1 cellular context compared by ENCODE assay signal in genomic region chr7:91892821-91893340, GRCh38.
TF ChIP-seq lines count a peak whose summit lies in the region.

No MANE protein-coding gene starts in this region.

TF ChIP-seq in K562, 482 proteins besides CTCF, POLR2A, EP300 and RAD21 (continued from another document and continues in another):
- TF ChIP-seq MXI1 (IDR thresholded peaks at IDR 0.05; ENCODE audit: low read depth, low read length), result no peak
- no peak for TF ChIP-seq CCAR2 (IDR thresholded peaks at IDR 0.05; ENCODE audit: low read depth, low read length)
- no peak for TF ChIP-seq MBD2 (IDR thresholded peaks at IDR 0.05; ENCODE audit: borderline replicate concordance, low read depth)
- no peak for TF ChIP-seq ZNF644 (tag; IDR thresholded peaks at IDR 0.05; ENCODE audit: low read depth)
- peak; percentile 46; the same call in 1 of the 2 replicates for TF ChIP-seq BACH1 (tag; IDR thresholded peaks at IDR 0.05)
- no peak for TF ChIP-seq HMGN3 (IDR thresholded peaks at IDR 0.05; ENCODE audit: borderline replicate concordance, extremely low read depth, insufficient read length, low read depth, low read length)
- peak; percentile 34; the same call in 1 of the 2 replicates for TF ChIP-seq FOXJ2 (tag; IDR thresholded peaks at IDR 0.05)
- no peak for TF ChIP-seq MCM7 (IDR thresholded peaks at IDR 0.05)
- no peak for TF ChIP-seq ZNF274 (IDR thresholded peaks at IDR 0.05; ENCODE audit: borderline replicate concordance, low read depth, low read length)
- no peak for TF ChIP-seq NFE2 (IDR thresholded peaks at IDR 0.05; ENCODE audit: low read depth)
- TF ChIP-seq, protein P1, sequence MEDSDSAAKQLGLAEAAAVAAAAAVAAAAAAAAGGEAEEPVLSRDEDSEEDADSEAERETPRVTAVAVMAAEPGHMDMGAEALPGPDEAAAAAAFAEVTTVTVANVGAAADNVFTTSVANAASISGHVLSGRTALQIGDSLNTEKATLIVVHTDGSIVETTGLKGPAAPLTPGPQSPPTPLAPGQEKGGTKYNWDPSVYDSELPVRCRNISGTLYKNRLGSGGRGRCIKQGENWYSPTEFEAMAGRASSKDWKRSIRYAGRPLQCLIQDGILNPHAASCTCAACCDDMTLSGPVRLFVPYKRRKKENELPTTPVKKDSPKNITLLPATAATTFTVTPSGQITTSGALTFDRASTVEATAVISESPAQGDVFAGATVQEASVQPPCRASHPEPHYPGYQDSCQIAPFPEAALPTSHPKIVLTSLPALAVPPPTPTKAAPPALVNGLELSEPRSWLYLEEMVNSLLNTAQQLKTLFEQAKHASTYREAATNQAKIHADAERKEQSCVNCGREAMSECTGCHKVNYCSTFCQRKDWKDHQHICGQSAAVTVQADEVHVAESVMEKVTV (CRISPR knock-in tag; IDR thresholded peaks at IDR 0.05), result no peak
- no peak for TF ChIP-seq FOXM1 (IDR thresholded peaks at IDR 0.05; ENCODE audit: low read depth)
- no peak for TF ChIP-seq FOXM1 (CRISPR knock-in tag; IDR thresholded peaks at IDR 0.05; ENCODE audit: low read depth)
- TF ChIP-seq ZNF354B (CRISPR knock-in tag; IDR thresholded peaks at IDR 0.05), result no peak
- TF ChIP-seq NR2C1 (IDR thresholded peaks at IDR 0.05), result no peak
- no peak for TF ChIP-seq NR2C1 (tag; IDR thresholded peaks at IDR 0.05)
- no peak for TF ChIP-seq HNRNPK (IDR thresholded peaks at IDR 0.05; ENCODE audit: low read depth, low read length, poor library complexity, severe bottlenecking)
- TF ChIP-seq, protein P2, sequence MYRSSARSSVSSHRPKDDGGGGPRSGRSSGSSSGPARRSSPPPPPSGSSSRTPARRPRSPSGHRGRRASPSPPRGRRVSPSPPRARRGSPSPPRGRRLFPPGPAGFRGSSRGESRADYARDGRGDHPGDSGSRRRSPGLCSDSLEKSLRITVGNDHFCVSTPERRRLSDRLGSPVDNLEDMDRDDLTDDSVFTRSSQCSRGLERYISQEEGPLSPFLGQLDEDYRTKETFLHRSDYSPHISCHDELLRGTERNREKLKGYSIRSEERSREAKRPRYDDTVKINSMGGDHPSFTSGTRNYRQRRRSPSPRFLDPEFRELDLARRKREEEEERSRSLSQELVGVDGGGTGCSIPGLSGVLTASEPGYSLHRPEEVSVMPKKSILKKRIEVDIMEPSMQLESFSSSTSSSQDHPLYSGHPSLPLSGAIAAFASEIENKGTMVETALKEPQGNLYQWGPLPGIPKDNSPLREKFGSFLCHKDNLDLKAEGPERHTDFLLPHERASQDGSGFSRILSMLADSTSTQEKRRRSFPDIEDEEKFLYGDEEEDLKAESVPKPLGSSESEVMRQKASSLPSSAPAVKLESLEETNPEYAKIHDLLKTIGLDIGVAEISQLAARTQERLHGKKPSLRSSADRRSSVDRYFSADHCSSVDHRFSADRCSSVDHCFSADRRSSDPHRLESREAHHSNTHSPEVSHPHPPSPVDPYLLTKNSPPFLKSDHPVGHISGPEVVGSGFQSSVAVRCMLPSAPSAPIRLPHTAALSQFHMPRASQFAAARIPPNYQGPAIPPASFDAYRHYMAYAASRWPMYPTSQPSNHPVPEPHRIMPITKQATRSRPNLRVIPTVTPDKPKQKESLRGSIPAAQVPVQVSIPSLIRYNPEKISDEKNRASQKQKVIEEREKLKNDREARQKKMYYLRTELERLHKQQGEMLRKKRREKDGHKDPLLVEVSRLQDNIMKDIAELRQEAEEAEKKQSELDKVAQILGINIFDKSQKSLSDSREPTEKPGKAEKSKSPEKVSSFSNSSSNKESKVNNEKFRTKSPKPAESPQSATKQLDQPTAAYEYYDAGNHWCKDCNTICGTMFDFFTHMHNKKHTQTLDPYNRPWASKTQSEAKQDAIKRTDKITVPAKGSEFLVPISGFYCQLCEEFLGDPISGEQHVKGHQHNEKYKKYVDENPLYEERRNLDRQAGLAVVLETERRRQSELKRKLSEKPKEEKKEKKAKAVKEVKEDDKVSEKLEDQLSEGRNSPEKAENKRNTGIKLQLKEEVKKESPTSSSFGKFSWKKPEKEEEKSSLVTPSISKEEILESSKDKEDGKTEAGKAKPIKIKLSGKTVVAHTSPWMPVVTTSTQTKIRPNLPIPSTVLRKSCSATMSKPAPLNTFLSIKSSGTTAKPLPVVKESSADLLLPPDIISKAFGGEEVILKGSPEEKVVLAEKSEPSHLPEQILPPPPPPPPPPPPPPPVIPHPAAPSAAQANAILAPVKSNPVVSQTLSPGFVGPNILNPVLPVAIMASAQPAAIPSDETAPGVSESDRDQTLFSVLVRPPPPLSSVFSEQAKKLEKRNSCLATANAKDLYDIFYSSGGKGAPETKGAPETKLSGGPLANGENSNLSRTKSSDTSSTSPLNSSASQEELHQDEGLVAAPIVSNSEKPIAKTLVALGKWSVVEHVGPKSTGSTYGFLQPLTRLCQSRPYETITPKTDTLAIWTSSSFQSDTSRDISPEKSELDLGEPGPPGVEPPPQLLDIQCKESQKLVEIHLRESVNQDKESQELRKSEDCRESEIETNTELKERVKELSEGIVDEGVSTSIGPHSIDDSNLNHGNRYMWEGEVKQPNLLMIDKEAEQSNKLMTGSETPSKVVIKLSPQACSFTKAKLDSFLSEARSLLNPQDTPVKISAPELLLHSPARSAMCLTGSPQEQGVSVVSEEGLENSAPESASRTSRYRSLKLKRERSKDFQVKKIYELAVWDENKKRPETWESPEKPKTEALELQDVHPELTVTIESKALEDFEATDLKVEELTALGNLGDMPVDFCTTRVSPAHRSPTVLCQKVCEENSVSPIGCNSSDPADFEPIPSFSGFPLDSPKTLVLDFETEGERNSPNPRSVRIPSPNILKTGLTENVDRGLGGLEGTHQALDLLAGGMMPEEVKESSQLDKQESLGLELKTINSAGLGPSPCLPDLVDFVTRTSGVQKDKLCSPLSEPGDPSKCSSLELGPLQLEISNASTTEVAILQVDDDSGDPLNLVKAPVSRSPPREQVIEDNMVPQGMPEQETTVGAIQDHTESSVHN (IDR thresholded peaks at IDR 0.05; ENCODE audit: borderline replicate concordance in 1 of 2, low read depth in 1 of 2), result no peak
- TF ChIP-seq, protein P3, sequence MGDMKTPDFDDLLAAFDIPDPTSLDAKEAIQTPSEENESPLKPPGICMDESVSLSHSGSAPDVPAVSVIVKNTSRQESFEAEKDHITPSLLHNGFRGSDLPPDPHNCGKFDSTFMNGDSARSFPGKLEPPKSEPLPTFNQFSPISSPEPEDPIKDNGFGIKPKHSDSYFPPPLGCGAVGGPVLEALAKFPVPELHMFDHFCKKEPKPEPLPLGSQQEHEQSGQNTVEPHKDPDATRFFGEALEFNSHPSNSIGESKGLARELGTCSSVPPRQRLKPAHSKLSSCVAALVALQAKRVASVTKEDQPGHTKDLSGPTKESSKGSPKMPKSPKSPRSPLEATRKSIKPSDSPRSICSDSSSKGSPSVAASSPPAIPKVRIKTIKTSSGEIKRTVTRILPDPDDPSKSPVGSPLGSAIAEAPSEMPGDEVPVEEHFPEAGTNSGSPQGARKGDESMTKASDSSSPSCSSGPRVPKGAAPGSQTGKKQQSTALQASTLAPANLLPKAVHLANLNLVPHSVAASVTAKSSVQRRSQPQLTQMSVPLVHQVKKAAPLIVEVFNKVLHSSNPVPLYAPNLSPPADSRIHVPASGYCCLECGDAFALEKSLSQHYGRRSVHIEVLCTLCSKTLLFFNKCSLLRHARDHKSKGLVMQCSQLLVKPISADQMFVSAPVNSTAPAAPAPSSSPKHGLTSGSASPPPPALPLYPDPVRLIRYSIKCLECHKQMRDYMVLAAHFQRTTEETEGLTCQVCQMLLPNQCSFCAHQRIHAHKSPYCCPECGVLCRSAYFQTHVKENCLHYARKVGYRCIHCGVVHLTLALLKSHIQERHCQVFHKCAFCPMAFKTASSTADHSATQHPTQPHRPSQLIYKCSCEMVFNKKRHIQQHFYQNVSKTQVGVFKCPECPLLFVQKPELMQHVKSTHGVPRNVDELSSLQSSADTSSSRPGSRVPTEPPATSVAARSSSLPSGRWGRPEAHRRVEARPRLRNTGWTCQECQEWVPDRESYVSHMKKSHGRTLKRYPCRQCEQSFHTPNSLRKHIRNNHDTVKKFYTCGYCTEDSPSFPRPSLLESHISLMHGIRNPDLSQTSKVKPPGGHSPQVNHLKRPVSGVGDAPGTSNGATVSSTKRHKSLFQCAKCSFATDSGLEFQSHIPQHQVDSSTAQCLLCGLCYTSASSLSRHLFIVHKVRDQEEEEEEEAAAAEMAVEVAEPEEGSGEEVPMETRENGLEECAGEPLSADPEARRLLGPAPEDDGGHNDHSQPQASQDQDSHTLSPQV (IDR thresholded peaks at IDR 0.05), result peak; percentile 72
- TF ChIP-seq, protein P4, sequence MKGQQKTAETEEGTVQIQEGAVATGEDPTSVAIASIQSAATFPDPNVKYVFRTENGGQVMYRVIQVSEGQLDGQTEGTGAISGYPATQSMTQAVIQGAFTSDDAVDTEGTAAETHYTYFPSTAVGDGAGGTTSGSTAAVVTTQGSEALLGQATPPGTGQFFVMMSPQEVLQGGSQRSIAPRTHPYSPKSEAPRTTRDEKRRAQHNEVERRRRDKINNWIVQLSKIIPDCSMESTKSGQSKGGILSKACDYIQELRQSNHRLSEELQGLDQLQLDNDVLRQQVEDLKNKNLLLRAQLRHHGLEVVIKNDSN (CRISPR knock-in tag; IDR thresholded peaks at IDR 0.05), result no peak
- no peak for TF ChIP-seq WHSC1 (IDR thresholded peaks at IDR 0.05; ENCODE audit: low read length)
- TF ChIP-seq POLR3A (IDR thresholded peaks at IDR 0.05; ENCODE audit: borderline replicate concordance, extremely low read depth, insufficient read depth, insufficient read length), result no peak
- no peak for TF ChIP-seq ZC3H11A (IDR thresholded peaks at IDR 0.05; ENCODE audit: low read depth, low read length)
- TF ChIP-seq JUN (IDR thresholded peaks at IDR 0.05; ENCODE audit: borderline replicate concordance, low read depth, low read length), result no peak
- no peak for TF ChIP-seq JUN (CRISPR knock-in tag; IDR thresholded peaks at IDR 0.05; ENCODE audit: borderline replicate concordance)
- no peak for TF ChIP-seq KAT2B (IDR thresholded peaks at IDR 0.05; ENCODE audit: low read depth, low read length)
- no peak for TF ChIP-seq ZNF239 (CRISPR knock-in tag; IDR thresholded peaks at IDR 0.05)
- no peak for TF ChIP-seq THRB (CRISPR knock-in tag; conservative IDR thresholded peaks at IDR 0.05)
- TF ChIP-seq HDGF (IDR thresholded peaks at IDR 0.05), result no peak
- TF ChIP-seq, protein P5, sequence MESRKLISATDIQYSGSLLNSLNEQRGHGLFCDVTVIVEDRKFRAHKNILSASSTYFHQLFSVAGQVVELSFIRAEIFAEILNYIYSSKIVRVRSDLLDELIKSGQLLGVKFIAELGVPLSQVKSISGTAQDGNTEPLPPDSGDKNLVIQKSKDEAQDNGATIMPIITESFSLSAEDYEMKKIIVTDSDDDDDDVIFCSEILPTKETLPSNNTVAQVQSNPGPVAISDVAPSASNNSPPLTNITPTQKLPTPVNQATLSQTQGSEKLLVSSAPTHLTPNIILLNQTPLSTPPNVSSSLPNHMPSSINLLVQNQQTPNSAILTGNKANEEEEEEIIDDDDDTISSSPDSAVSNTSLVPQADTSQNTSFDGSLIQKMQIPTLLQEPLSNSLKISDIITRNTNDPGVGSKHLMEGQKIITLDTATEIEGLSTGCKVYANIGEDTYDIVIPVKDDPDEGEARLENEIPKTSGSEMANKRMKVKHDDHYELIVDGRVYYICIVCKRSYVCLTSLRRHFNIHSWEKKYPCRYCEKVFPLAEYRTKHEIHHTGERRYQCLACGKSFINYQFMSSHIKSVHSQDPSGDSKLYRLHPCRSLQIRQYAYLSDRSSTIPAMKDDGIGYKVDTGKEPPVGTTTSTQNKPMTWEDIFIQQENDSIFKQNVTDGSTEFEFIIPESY (CRISPR knock-in tag; IDR thresholded peaks at IDR 0.05), result no peak
- TF ChIP-seq MCM3 (IDR thresholded peaks at IDR 0.05), result no peak
- TF ChIP-seq NR4A1 (CRISPR knock-in tag; IDR thresholded peaks at IDR 0.05), result no peak
- TF ChIP-seq NR4A1 (tag; IDR thresholded peaks at IDR 0.05), result 0 out of 2 replicates have a peak, but pooled peaks have one; percentile 56
- TF ChIP-seq, protein P6, sequence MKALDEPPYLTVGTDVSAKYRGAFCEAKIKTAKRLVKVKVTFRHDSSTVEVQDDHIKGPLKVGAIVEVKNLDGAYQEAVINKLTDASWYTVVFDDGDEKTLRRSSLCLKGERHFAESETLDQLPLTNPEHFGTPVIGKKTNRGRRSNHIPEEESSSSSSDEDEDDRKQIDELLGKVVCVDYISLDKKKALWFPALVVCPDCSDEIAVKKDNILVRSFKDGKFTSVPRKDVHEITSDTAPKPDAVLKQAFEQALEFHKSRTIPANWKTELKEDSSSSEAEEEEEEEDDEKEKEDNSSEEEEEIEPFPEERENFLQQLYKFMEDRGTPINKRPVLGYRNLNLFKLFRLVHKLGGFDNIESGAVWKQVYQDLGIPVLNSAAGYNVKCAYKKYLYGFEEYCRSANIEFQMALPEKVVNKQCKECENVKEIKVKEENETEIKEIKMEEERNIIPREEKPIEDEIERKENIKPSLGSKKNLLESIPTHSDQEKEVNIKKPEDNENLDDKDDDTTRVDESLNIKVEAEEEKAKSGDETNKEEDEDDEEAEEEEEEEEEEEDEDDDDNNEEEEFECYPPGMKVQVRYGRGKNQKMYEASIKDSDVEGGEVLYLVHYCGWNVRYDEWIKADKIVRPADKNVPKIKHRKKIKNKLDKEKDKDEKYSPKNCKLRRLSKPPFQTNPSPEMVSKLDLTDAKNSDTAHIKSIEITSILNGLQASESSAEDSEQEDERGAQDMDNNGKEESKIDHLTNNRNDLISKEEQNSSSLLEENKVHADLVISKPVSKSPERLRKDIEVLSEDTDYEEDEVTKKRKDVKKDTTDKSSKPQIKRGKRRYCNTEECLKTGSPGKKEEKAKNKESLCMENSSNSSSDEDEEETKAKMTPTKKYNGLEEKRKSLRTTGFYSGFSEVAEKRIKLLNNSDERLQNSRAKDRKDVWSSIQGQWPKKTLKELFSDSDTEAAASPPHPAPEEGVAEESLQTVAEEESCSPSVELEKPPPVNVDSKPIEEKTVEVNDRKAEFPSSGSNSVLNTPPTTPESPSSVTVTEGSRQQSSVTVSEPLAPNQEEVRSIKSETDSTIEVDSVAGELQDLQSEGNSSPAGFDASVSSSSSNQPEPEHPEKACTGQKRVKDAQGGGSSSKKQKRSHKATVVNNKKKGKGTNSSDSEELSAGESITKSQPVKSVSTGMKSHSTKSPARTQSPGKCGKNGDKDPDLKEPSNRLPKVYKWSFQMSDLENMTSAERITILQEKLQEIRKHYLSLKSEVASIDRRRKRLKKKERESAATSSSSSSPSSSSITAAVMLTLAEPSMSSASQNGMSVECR (CRISPR knock-in tag; IDR thresholded peaks at IDR 0.05), result no peak
- TF ChIP-seq ZNF436 (CRISPR knock-in tag; IDR thresholded peaks at IDR 0.05), result no peak
- TF ChIP-seq ZNF175 (CRISPR knock-in tag; IDR thresholded peaks at IDR 0.05; ENCODE audit: low read depth), result 0 out of 2 replicates have a peak, but pooled peaks have one; percentile 40
- no peak for TF ChIP-seq NONO (IDR thresholded peaks at IDR 0.05; ENCODE audit: low read depth in 2 of 2, low read length in 1 of 2)
- TF ChIP-seq PHB (CRISPR knock-in tag; IDR thresholded peaks at IDR 0.05), result no peak
- TF ChIP-seq YY1 (IDR thresholded peaks at IDR 0.05; ENCODE audit: borderline replicate concordance in 1 of 3, control insufficient read depth in 1 of 3, extremely low read depth in 1 of 3, insufficient read depth in 3 of 3, insufficient read length in 1 of 3, insufficient replicate concordance in 2 of 3, low read depth in 1 of 3, low read length in 2 of 3), result peak in 1 of 3 experiments; percentile 66
